23 cellular contexts compared by ENCODE assay signal in genomic region chr5:129917224-129917623, GRCh38. TPM values are rescaled to one million over a fixed set of nuclear protein-coding genes. Genes with fewer than 3 reads are reported as not detected.
A peak's percentile ranks its signal among the peaks of the same experiment; 100 is the strongest.
DNase-seq lines count a peak whose midpoint lies in the region; TF ChIP-seq lines count a peak whose summit lies in the region.
"Had no signal": no experiment of that assay in that cellular context is flagged by ENCODE, and none has a peak within 500 bp of the region (broad histone marks: within the 10 kb centered on the region; RNA-seq: fewer than 3 reads in every experiment).

No MANE protein-coding gene starts in this region.

- DNase-seq in HCEC 1CT (peak; percentile 39), cardiac fibroblast (ENCODE audit: low read depth in 2 of 2) (peak; percentile 58 to 63), fibroblast of the aortic adventitia (ENCODE audit: low read depth) (peak; percentile 40), AG08396 (ENCODE audit: low spot score) (no peak), erythroblast (lab: John Stamatoyannopoulos, UW) (no peak), NCI-H1048 (lab: John Stamatoyannopoulos, UW) (no peak)
- no peak for DNase-seq in activated naive CD4-positive, alpha-beta T cell treated with anti-CD3 and anti-CD28 coated beads for 36 hours
- DNase-seq: CD4-positive, alpha-beta T cell; DMS153; GOT3; Kasumi-1; MM.1S; NCI-H1105 treated with DMSO at 0.1 percent for 48 hours; NCI-H1694 treated with DMSO at 0.1 percent for 48 hours; NCI-H2107; NCI-H2227 treated with DMSO at 0.1 percent for 48 hours; NCI-H510A treated with DMSO at 0.1 percent for 48 hours; NCI-H774; SHP77 treated with DMSO at 0.1 percent for 48 hours; SK-N-SH had no signal

- no peaks in the 10 kb centered on the region for H3K36me3 Mint-ChIP-seq in activated naive CD4-positive, alpha-beta T cell treated with anti-CD3 and anti-CD28 coated beads for 36 hours (ENCODE audit: low read depth)
- H3K36me3 Mint-ChIP-seq: IgD-negative memory B cell had no signal

- H3K9me3 Mint-ChIP-seq in activated naive CD4-positive, alpha-beta T cell treated with anti-CD3 and anti-CD28 coated beads for 36 hours: no peaks in the 10 kb centered on the region
- H3K9me3 Mint-ChIP-seq: CD4-positive, alpha-beta T cell; IgD-negative memory B cell had no signal

- CTCF ChIA-PET in activated naive CD4-positive, alpha-beta T cell treated with anti-CD3 and anti-CD28 coated beads for 36 hours (lab: Charles Lee): interaction anchor here (0.6 kb wide), 1 partner anchor 13 kb away, joined by 9 read pairs; no protein-coding TSS in a partner anchor

- no peak overlapping the region for H3K27ac Mint-ChIP-seq in activated naive CD4-positive, alpha-beta T cell treated with anti-CD3 and anti-CD28 coated beads for 36 hours
- H3K27ac Mint-ChIP-seq: B cell; CD4-positive, alpha-beta T cell; IgD-negative memory B cell had no signal

- H3K4me3 Mint-ChIP-seq in activated naive CD4-positive, alpha-beta T cell treated with anti-CD3 and anti-CD28 coated beads for 36 hours: no peak overlapping the region
- H3K4me3 Mint-ChIP-seq: B cell; CD4-positive, alpha-beta T cell; IgD-negative memory B cell had no signal

- H3K4me3 ChIP-seq in cardiac fibroblast (replicated peaks in 1 of 2; ENCODE audit: low read depth in 2 of 2, low read length in 2 of 2) (no peak overlapping the region), fibroblast of the aortic adventitia (ENCODE audit: low read depth, low read length) (no peak overlapping the region)
- H3K4me3 ChIP-seq: GM12878 had no signal

- TF ChIP-seq CTCF in cardiac fibroblast (IDR thresholded peaks at IDR 0.05; ENCODE audit: low read depth, low read length) (no peak), fibroblast of the aortic adventitia (IDR thresholded peaks at IDR 0.05; ENCODE audit: insufficient read depth, low read length) (no peak)

- TF ChIP-seq POLR2A in erythroblast (IDR thresholded peaks at IDR 0.05; ENCODE audit: low read length): no peak

- H3K4me1 Mint-ChIP-seq in activated naive CD4-positive, alpha-beta T cell treated with anti-CD3 and anti-CD28 coated beads for 36 hours (ENCODE audit: low read depth): no peaks in the 10 kb centered on the region
- H3K4me1 Mint-ChIP-seq: B cell had no signal

- peaks cover 9% of the 10 kb centered on the region for H3K27me3 Mint-ChIP-seq in activated naive CD4-positive, alpha-beta T cell treated with anti-CD3 and anti-CD28 coated beads for 36 hours (ENCODE audit: low read depth)
- H3K27me3 Mint-ChIP-seq: IgD-negative memory B cell had no signal

- intact Hi-C loops in activated naive CD4-positive, alpha-beta T cell treated with anti-CD3 and anti-CD28 coated beads for 36 hours (cut with micrococcal nuclease): no loop called here

RNA-seq across cellular contexts. Expression of gene CHSY3, which starts 13.0 kb away (rescaled TPM):
- 2.9 and 17.8 TPM in 2 replicates for total RNA-seq in fibroblast of the aortic adventitia (ENCODE audit: low replicate concordance)
- not detected for total RNA-seq in activated naive CD4-positive, alpha-beta T cell treated with anti-CD3 and anti-CD28 coated beads for 36 hours
- total RNA-seq: B cell; CD4-positive, alpha-beta T cell; GM12878 had no signal

Comparison
In these comparisons a context has a peak if more than half of its experiments do, and no peak if none do; other contexts are left out.
1. DNase-seq: peak in HCEC 1CT (single experiment), cardiac fibroblast (2 of 2) and fibroblast of the aortic adventitia (single experiment); none in AG08396 (single experiment), erythroblast (0 of 2), NCI-H1048 (single experiment) and activated naive CD4-positive, alpha-beta T cell treated with anti-CD3 and anti-CD28 coated beads for 36 hours (single experiment).